Comparison of ENCODE assay signal across 1 cellular context in the genomic region with DNA sequence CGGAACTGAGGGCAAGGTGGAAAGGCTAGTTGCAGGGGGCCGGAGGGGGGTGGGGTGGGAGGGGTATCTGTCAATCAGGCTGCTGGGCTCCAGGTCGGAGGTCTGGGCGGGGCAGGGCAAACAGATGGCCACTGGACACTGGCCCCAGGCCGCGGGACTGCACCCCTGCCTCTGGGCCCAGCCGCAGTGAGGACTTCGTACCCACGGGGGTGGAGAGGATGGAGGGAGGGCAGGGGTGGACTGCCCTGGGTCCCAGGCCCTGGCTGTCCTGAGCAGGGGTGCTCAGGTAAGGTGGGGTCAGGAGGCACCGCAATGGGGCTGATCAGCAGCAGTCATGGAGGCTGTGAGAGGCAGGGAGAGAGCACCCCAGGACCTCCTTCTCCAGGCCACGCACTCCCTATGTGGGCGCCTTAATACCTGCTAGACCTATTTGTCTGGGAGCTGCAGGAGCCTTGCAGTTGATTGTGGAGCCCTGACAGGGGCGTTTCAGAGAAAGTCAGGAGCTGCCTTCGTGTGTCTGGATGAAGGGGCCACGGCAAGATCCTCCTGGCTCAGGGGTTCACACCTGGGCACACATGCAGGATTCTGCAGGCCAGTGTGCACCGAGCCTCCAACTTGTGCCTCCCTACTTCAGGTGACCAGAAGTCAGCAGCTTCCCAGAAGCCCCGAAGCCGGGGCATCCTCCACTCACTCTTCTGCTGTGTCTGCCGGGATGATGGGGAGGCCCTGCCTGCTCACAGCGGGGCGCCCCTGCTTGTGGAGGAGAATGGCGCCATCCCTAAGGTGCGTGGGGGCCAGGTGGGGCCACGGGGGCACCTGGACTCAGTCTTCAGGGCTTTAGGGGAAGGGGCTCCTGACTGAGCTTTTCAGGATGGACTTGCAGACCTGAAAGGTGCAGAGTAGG.
TF ChIP-seq lines count a peak whose summit lies in the region.

No MANE protein-coding gene starts in this region.

TF ChIP-seq in HepG2, 621 proteins besides CTCF, POLR2A, EP300 and RAD21 (continued from another document and continues in another):
- peak; percentile 90; the same call in 1 of the 2 replicates for TF ChIP-seq CBX5 (CRISPR knock-in tag; IDR thresholded peaks at IDR 0.05; ENCODE audit: borderline replicate concordance)
- TF ChIP-seq, protein P1, sequence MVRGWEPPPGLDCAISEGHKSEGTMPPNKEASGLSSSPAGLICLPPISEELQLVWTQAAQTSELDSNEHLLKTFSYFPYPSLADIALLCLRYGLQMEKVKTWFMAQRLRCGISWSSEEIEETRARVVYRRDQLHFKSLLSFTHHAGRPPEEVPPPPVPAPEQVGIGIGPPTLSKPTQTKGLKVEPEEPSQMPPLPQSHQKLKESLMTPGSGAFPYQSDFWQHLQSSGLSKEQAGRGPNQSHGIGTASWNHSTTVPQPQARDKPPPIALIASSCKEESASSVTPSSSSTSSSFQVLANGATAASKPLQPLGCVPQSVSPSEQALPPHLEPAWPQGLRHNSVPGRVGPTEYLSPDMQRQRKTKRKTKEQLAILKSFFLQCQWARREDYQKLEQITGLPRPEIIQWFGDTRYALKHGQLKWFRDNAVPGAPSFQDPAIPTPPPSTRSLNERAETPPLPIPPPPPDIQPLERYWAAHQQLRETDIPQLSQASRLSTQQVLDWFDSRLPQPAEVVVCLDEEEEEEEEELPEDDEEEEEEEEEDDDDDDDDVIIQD (CRISPR knock-in tag; IDR thresholded peaks at IDR 0.05; ENCODE audit: low read depth): 0 out of 2 replicates have a peak, but pooled peaks have one; percentile 37
- 0 out of 2 replicates have a peak, but pooled peaks have one; percentile 70 for TF ChIP-seq ZNF101 (CRISPR knock-in tag; IDR thresholded peaks at IDR 0.05; ENCODE audit: borderline replicate concordance, low read depth)
- peak; percentile 95 for TF ChIP-seq RXRA (CRISPR knock-in tag; IDR thresholded peaks at IDR 0.05)
- peak; percentile 64 for TF ChIP-seq FOSL2 (CRISPR knock-in tag; IDR thresholded peaks at IDR 0.05)
- no peak for TF ChIP-seq PTBP1 (IDR thresholded peaks at IDR 0.05; ENCODE audit: low read depth, low read length, poor library complexity, severe bottlenecking)
- TF ChIP-seq, protein P2, sequence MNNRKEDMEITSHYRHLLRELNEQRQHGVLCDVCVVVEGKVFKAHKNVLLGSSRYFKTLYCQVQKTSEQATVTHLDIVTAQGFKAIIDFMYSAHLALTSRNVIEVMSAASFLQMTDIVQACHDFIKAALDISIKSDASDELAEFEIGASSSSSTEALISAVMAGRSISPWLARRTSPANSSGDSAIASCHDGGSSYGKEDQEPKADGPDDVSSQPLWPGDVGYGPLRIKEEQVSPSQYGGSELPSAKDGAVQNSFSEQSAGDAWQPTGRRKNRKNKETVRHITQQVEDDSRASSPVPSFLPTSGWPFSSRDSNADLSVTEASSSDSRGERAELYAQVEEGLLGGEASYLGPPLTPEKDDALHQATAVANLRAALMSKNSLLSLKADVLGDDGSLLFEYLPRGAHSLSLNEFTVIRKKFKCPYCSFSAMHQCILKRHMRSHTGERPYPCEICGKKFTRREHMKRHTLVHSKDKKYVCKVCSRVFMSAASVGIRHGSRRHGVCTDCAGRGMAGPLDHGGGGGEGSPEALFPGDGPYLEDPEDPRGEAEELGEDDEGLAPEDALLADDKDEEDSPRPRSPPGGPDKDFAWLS (CRISPR knock-in tag; IDR thresholded peaks at IDR 0.05; ENCODE audit: borderline replicate concordance): peak; percentile 94; the same call in 1 of the 2 replicates
- TF ChIP-seq ZNF230 (CRISPR knock-in tag; IDR thresholded peaks at IDR 0.05): peak; percentile 64; the same call in 1 of the 2 replicates
- TF ChIP-seq IRF2 (CRISPR knock-in tag; IDR thresholded peaks at IDR 0.05): peak; percentile 60
- TF ChIP-seq ZNF430 (CRISPR knock-in tag; IDR thresholded peaks at IDR 0.05): no peak; the same call in 1 of the 2 replicates
- TF ChIP-seq SNAI1 (CRISPR knock-in tag; IDR thresholded peaks at IDR 0.05; ENCODE audit: borderline replicate concordance): 0 out of 2 replicates have a peak, but pooled peaks have one; percentile 1
- no peak for TF ChIP-seq SMAD9 (CRISPR knock-in tag; IDR thresholded peaks at IDR 0.05)
- 0 out of 2 replicates have a peak, but pooled peaks have one; percentile 18 for TF ChIP-seq ZFP36L1 (CRISPR knock-in tag; IDR thresholded peaks at IDR 0.05)
- peak; percentile 94 for TF ChIP-seq TARDBP (CRISPR knock-in tag; IDR thresholded peaks at IDR 0.05)
- 0 out of 2 replicates have a peak, but pooled peaks have one; percentile 70 for TF ChIP-seq WIZ (CRISPR knock-in tag; IDR thresholded peaks at IDR 0.05)
- peak in 1 of 2 experiments; percentile 41; a peak in 1 of 4 replicates for TF ChIP-seq KLF16 (CRISPR knock-in tag; IDR thresholded peaks at IDR 0.05)
- TF ChIP-seq, protein P3, sequence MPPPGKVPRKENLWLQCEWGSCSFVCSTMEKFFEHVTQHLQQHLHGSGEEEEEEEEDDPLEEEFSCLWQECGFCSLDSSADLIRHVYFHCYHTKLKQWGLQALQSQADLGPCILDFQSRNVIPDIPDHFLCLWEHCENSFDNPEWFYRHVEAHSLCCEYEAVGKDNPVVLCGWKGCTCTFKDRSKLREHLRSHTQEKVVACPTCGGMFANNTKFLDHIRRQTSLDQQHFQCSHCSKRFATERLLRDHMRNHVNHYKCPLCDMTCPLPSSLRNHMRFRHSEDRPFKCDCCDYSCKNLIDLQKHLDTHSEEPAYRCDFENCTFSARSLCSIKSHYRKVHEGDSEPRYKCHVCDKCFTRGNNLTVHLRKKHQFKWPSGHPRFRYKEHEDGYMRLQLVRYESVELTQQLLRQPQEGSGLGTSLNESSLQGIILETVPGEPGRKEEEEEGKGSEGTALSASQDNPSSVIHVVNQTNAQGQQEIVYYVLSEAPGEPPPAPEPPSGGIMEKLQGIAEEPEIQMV (CRISPR knock-in tag; IDR thresholded peaks at IDR 0.05; ENCODE audit: low read depth): peak; percentile 93
- TF ChIP-seq ZMYM3 (CRISPR knock-in tag; IDR thresholded peaks at IDR 0.05): peak; percentile 67
- TF ChIP-seq SIN3B (IDR thresholded peaks at IDR 0.05; ENCODE audit: low read length): 0 out of 2 replicates have a peak, but pooled peaks have one; percentile 8
- TF ChIP-seq ZBTB3 (CRISPR knock-in tag; IDR thresholded peaks at IDR 0.05; ENCODE audit: borderline replicate concordance, low read depth): peak; percentile 96; the same call in 1 of the 2 replicates
- TF ChIP-seq ZNF207 (IDR thresholded peaks at IDR 0.05; ENCODE audit: borderline replicate concordance): no peak
- TF ChIP-seq, protein P4, sequence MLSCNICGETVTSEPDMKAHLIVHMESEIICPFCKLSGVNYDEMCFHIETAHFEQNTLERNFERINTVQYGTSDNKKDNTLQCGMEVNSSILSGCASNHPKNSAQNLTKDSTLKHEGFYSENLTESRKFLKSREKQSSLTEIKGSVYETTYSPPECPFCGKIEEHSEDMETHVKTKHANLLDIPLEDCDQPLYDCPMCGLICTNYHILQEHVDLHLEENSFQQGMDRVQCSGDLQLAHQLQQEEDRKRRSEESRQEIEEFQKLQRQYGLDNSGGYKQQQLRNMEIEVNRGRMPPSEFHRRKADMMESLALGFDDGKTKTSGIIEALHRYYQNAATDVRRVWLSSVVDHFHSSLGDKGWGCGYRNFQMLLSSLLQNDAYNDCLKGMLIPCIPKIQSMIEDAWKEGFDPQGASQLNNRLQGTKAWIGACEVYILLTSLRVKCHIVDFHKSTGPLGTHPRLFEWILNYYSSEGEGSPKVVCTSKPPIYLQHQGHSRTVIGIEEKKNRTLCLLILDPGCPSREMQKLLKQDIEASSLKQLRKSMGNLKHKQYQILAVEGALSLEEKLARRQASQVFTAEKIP (CRISPR knock-in tag; IDR thresholded peaks at IDR 0.05; ENCODE audit: borderline replicate concordance): no peak
- TF ChIP-seq ZNF547 (CRISPR knock-in tag; IDR thresholded peaks at IDR 0.05): no peak
- TF ChIP-seq ZNF260 (CRISPR knock-in tag; IDR thresholded peaks at IDR 0.05; ENCODE audit: borderline replicate concordance, low read depth): no peak; the same call in 1 of the 2 replicates
- TF ChIP-seq ZBTB7A (CRISPR knock-in tag; IDR thresholded peaks at IDR 0.05): peak; percentile 65
- no peak for TF ChIP-seq ZNF382 (CRISPR knock-in tag; IDR thresholded peaks at IDR 0.05; ENCODE audit: borderline replicate concordance)
- TF ChIP-seq SRSF9 (IDR thresholded peaks at IDR 0.05; ENCODE audit: borderline replicate concordance, insufficient read depth, low read depth, low read length, poor library complexity, severe bottlenecking): no peak
- no peak for TF ChIP-seq HDAC6 (IDR thresholded peaks at IDR 0.05; ENCODE audit: low read depth, low read length)
- TF ChIP-seq ZNF17 (CRISPR knock-in tag; IDR thresholded peaks at IDR 0.05): no peak; the same call in 1 of the 2 replicates
- TF ChIP-seq SIX1 (CRISPR knock-in tag; IDR thresholded peaks at IDR 0.05; ENCODE audit: borderline replicate concordance): no peak
- no peak for TF ChIP-seq PRPF4 (IDR thresholded peaks at IDR 0.05; ENCODE audit: low read depth, low read length, poor library complexity, severe bottlenecking)
- TF ChIP-seq ZNF138 (CRISPR knock-in tag; IDR thresholded peaks at IDR 0.05; ENCODE audit: low read depth): peak; percentile 52; the same call in 1 of the 2 replicates
- TF ChIP-seq NRL (CRISPR knock-in tag; IDR thresholded peaks at IDR 0.05; ENCODE audit: borderline replicate concordance): peak; percentile 72
- TF ChIP-seq TBL1XR1 (IDR thresholded peaks at IDR 0.05; ENCODE audit: borderline replicate concordance, low read length, partially characterized antibody): peak; percentile 16
- TF ChIP-seq ZNF136 (CRISPR knock-in tag; IDR thresholded peaks at IDR 0.05; ENCODE audit: low read depth): no peak
- TF ChIP-seq, protein P5, sequence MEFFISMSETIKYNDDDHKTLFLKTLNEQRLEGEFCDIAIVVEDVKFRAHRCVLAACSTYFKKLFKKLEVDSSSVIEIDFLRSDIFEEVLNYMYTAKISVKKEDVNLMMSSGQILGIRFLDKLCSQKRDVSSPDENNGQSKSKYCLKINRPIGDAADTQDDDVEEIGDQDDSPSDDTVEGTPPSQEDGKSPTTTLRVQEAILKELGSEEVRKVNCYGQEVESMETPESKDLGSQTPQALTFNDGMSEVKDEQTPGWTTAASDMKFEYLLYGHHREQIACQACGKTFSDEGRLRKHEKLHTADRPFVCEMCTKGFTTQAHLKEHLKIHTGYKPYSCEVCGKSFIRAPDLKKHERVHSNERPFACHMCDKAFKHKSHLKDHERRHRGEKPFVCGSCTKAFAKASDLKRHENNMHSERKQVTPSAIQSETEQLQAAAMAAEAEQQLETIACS (CRISPR knock-in tag; IDR thresholded peaks at IDR 0.05): no peak
- TF ChIP-seq, protein P6, sequence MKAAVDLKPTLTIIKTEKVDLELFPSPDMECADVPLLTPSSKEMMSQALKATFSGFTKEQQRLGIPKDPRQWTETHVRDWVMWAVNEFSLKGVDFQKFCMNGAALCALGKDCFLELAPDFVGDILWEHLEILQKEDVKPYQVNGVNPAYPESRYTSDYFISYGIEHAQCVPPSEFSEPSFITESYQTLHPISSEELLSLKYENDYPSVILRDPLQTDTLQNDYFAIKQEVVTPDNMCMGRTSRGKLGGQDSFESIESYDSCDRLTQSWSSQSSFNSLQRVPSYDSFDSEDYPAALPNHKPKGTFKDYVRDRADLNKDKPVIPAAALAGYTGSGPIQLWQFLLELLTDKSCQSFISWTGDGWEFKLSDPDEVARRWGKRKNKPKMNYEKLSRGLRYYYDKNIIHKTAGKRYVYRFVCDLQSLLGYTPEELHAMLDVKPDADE (CRISPR knock-in tag; IDR thresholded peaks at IDR 0.05): no peak
- TF ChIP-seq ZNF282 (IDR thresholded peaks at IDR 0.05; ENCODE audit: partially characterized antibody): no peak
- TF ChIP-seq ATRX (CRISPR knock-in tag; IDR thresholded peaks at IDR 0.05; ENCODE audit: borderline replicate concordance): no peak
- TF ChIP-seq CEBPB (IDR thresholded peaks at IDR 0.05; ENCODE audit: borderline replicate concordance, low read depth, low read length): no peak
- TF ChIP-seq SRSF1 (optimal IDR thresholded peaks at IDR 0.05; ENCODE audit: low read depth, low read length): no peak
- TF ChIP-seq NPAS2 (CRISPR knock-in tag; IDR thresholded peaks at IDR 0.05; ENCODE audit: borderline replicate concordance): no peak
- TF ChIP-seq CBX1 (IDR thresholded peaks at IDR 0.05; ENCODE audit: low read depth): peak; percentile 44
- no peak for TF ChIP-seq ZNF326 (CRISPR knock-in tag; IDR thresholded peaks at IDR 0.05; ENCODE audit: borderline replicate concordance)
- TF ChIP-seq, protein P7, sequence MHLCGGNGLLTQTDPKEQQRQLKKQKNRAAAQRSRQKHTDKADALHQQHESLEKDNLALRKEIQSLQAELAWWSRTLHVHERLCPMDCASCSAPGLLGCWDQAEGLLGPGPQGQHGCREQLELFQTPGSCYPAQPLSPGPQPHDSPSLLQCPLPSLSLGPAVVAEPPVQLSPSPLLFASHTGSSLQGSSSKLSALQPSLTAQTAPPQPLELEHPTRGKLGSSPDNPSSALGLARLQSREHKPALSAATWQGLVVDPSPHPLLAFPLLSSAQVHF (CRISPR knock-in tag; IDR thresholded peaks at IDR 0.05): no peak
- TF ChIP-seq, protein P8, sequence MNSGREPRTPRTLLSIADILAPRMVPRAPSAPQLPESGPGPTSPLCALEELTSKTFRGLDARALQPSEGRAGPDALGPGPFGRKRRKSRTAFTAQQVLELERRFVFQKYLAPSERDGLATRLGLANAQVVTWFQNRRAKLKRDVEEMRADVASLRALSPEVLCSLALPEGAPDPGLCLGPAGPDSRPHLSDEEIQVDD (CRISPR knock-in tag; IDR thresholded peaks at IDR 0.05; ENCODE audit: borderline replicate concordance): no peak
- TF ChIP-seq, protein P9, sequence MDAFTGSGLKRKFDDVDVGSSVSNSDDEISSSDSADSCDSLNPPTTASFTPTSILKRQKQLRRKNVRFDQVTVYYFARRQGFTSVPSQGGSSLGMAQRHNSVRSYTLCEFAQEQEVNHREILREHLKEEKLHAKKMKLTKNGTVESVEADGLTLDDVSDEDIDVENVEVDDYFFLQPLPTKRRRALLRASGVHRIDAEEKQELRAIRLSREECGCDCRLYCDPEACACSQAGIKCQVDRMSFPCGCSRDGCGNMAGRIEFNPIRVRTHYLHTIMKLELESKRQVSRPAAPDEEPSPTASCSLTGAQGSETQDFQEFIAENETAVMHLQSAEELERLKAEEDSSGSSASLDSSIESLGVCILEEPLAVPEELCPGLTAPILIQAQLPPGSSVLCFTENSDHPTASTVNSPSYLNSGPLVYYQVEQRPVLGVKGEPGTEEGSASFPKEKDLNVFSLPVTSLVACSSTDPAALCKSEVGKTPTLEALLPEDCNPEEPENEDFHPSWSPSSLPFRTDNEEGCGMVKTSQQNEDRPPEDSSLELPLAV (CRISPR knock-in tag; conservative IDR thresholded peaks at IDR 0.05; ENCODE audit: low read depth): no peak
- TF ChIP-seq RELA (CRISPR knock-in tag; IDR thresholded peaks at IDR 0.05): peak; percentile 77; the same call in 1 of the 2 replicates
- no peak for TF ChIP-seq ARNT (IDR thresholded peaks at IDR 0.05)
- TF ChIP-seq ZNF337 (CRISPR knock-in tag; IDR thresholded peaks at IDR 0.05; ENCODE audit: borderline replicate concordance, low read depth): no peak
- TF ChIP-seq RAD51 (IDR thresholded peaks at IDR 0.05; ENCODE audit: borderline replicate concordance): no peak
- TF ChIP-seq ZNF598 (CRISPR knock-in tag; IDR thresholded peaks at IDR 0.05; ENCODE audit: borderline replicate concordance): no peak
- TF ChIP-seq MEF2D (CRISPR knock-in tag; IDR thresholded peaks at IDR 0.05): peak; percentile 91
- no peak for TF ChIP-seq NFYC (CRISPR knock-in tag; IDR thresholded peaks at IDR 0.05)
- TF ChIP-seq ZNF235 (CRISPR knock-in tag; IDR thresholded peaks at IDR 0.05; ENCODE audit: borderline replicate concordance): no peak
- TF ChIP-seq ZNF121 (CRISPR knock-in tag; IDR thresholded peaks at IDR 0.05): peak; percentile 27; the same call in 1 of the 2 replicates
- TF ChIP-seq PCBP1 (IDR thresholded peaks at IDR 0.05; ENCODE audit: borderline replicate concordance, low read depth, low read length): no peak
- peak; percentile 100 for TF ChIP-seq ZSCAN25 (CRISPR knock-in tag; IDR thresholded peaks at IDR 0.05)
